ENCODE assay signal across 20 cellular contexts in genomic region chr5:132659598-132660493, GRCh38. TPM values are rescaled to one million over a fixed set of nuclear protein-coding genes. Genes with fewer than 3 reads are reported as not detected.
"Had no signal": no experiment of that assay in that cellular context is flagged by ENCODE, and none has a peak within 500 bp of the region (broad histone marks: within the 10 kb centered on the region; RNA-seq: fewer than 3 reads in every experiment).

No MANE protein-coding gene starts in this region.

- H3K4me1 ChIP-seq: prostate gland had no signal

- H3K4me3 Mint-ChIP-seq: nephron, T-cell had no signal

- H3K36me3 Mint-ChIP-seq: T-cell had no signal

- H3K27ac Mint-ChIP-seq: nephron; stimulated activated naive CD8-positive, alpha-beta T cell treated with anti-CD3 and anti-CD28 coated beads, Interleukin-15, Interleukin-2, amounts not matched to agents 100 ng/mL and 50 ng/mL, for 24 hours had no signal

- H3K4me3 ChIP-seq: cardiac muscle cell, mucosa of descending colon, prostate gland, SK-N-MC, testis, upper lobe of right lung had no signal

- H3K9me3 Mint-ChIP-seq: nephron; stimulated activated naive CD8-positive, alpha-beta T cell treated with anti-CD3 and anti-CD28 coated beads, Interleukin-15, Interleukin-2, amounts not matched to agents 100 ng/mL and 50 ng/mL, for 24 hours; T-cell had no signal

- H3K36me3 ChIP-seq: cardiac muscle cell, prostate gland, upper lobe of right lung had no signal

- DNase-seq: activated CD4-positive, alpha-beta T cell treated with anti-CD3 and anti-CD28 coated beads, Interleukin-2, amount 50 U/mL, for 4 hours; activated CD4-positive, CD25-positive, alpha-beta regulatory T cell; activated naive CD4-positive, alpha-beta T cell; glutamatergic neuron; mucosa of descending colon; stimulated activated CD4-positive, alpha-beta T cell treated with anti-CD3 and anti-CD28 coated beads, Interleukin-2, amount 100 ng/mL, for 24 hours; T-cell; testis; upper lobe of right lung had no signal

- ATAC-seq: esophagus mucosa, left cardiac atrium, mucosa of descending colon, sciatic nerve, T-cell, upper lobe of right lung had no signal

- H3K27me3 ChIP-seq: testis had no signal

- H3K27ac ChIP-seq: cardiac muscle cell, prostate gland, SK-N-MC, testis, upper lobe of right lung had no signal

- H3K9me3 ChIP-seq: mucosa of descending colon, prostate gland, testis, upper lobe of right lung had no signal

RNA-seq across cellular contexts. Expression of gene IL13, which starts 1.9 kb away (rescaled TPM):
- total RNA-seq: astrocyte, cardiac muscle cell, esophagus mucosa, left cardiac atrium, lung microvascular endothelial cell, mucosa of descending colon, sciatic nerve, upper lobe of right lung had no signal
- polyA plus RNA-seq: cardiac muscle cell had no signal

RNA-seq across cellular contexts. Expression of gene IL4, which starts 13.9 kb away (rescaled TPM):
- total RNA-seq: astrocyte, cardiac muscle cell, esophagus mucosa, left cardiac atrium, lung microvascular endothelial cell, mucosa of descending colon, omental fat pad, prostate gland, sciatic nerve, testis, upper lobe of right lung had no signal
- polyA plus RNA-seq: cardiac muscle cell had no signal
